In the genomic region with DNA sequence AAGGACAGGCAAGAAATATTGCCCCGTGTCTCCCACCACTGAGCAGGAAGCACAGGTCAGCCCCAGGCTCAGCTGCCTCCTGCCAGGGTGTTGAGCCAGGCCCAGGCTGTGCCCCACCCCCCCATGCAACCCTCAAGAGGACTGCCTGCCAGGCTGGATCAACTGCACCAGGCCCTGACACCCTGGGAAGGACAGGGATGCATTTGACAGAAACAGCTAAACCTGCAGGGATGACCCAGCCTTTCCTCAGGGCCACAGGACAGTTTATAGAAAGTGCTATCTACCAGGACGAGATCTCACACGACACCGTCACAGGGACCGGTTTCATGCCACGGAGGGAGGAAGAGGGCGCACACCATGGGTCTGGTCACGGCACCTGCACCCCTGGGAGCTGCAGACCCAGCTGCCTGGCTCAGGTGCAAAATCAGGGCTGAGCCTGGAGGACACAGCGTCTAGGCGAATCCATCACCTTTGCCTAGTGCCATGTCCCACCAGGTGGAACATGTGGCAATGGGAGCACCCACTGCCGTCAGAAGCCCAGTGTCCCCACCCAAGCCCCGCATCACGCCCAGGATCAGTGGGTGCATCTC, we compare ENCODE assay signal across 13 cellular contexts.
"Had no signal": no experiment of that assay in that cellular context is flagged by ENCODE, and none has a peak within 500 bp of the region (broad histone marks: within the 10 kb centered on the region; RNA-seq: fewer than 3 reads in every experiment).

No MANE protein-coding gene starts in this region.

- H3K36me3 Mint-ChIP-seq: activated CD4-positive, alpha-beta memory T cell treated with anti-CD3 and anti-CD28 coated beads for 36 hours; activated naive CD4-positive, alpha-beta T cell treated with anti-CD3 and anti-CD28 coated beads, Interleukin-2, amount 10 ng/mL, durations not matched to agents 7 days and 5 days had no signal

- H3K27ac ChIP-seq: gastroesophageal sphincter, parathyroid adenoma, transverse colon had no signal

- H3K27ac Mint-ChIP-seq: activated CD4-positive, alpha-beta memory T cell treated with anti-CD3 and anti-CD28 coated beads for 36 hours; activated naive CD4-positive, alpha-beta T cell treated with anti-CD3 and anti-CD28 coated beads, Interleukin-2, amount 10 ng/mL, durations not matched to agents 7 days and 5 days; effector memory CD8-positive, alpha-beta T cell had no signal

- H2AFZ ChIP-seq: parathyroid adenoma had no signal

- H3K4me3 Mint-ChIP-seq: activated CD4-positive, alpha-beta memory T cell treated with anti-CD3 and anti-CD28 coated beads for 36 hours; activated naive CD4-positive, alpha-beta T cell treated with anti-CD3 and anti-CD28 coated beads, Interleukin-2, amount 10 ng/mL, durations not matched to agents 7 days and 5 days; central memory CD8-positive, alpha-beta T cell; effector memory CD8-positive, alpha-beta T cell had no signal

- H3K9me3 Mint-ChIP-seq: activated CD4-positive, alpha-beta memory T cell treated with anti-CD3 and anti-CD28 coated beads for 36 hours; central memory CD8-positive, alpha-beta T cell; effector memory CD8-positive, alpha-beta T cell; neural crest cell had no signal

- H3K9ac ChIP-seq: parathyroid adenoma had no signal

- DNase-seq: activated CD4-positive, alpha-beta memory T cell treated with anti-CD3 and anti-CD28 coated beads for 36 hours; activated CD4-positive, CD25-positive, alpha-beta regulatory T cell treated with anti-CD3 and anti-CD28 coated beads, Interleukin-2, amount 50 U/mL, for 72 hours; activated naive CD4-positive, alpha-beta T cell treated with anti-CD3 and anti-CD28 coated beads, Interleukin-2, amount 10 ng/mL, durations not matched to agents 7 days and 5 days; effector memory CD8-positive, alpha-beta T cell; left cardiac atrium; retina; stimulated activated CD4-positive, alpha-beta T cell treated with anti-CD3 and anti-CD28 coated beads, Interleukin-15, amount 100 ng/mL, for 24 hours; stimulated activated CD4-positive, alpha-beta T cell treated with anti-CD3 and anti-CD28 coated beads, Interleukin-4, amount 100 ng/mL, for 24 hours; transverse colon had no signal

- H3K4me3 ChIP-seq: gastroesophageal sphincter, transverse colon had no signal

- H3K36me3 ChIP-seq: gastroesophageal sphincter, transverse colon had no signal

- H3K4me1 ChIP-seq: parathyroid adenoma, transverse colon had no signal

- H3K27me3 ChIP-seq: gastroesophageal sphincter, transverse colon had no signal

- H3K9me3 ChIP-seq: gastroesophageal sphincter, transverse colon had no signal

- ATAC-seq: effector memory CD8-positive, alpha-beta T cell; gastroesophageal sphincter had no signal
